In genomic region chr3:62007036-62007435, GRCh38 we compare ENCODE assay signal across 1 cellular context.
TF ChIP-seq lines count a peak whose summit lies in the region.

No MANE protein-coding gene starts in this region.

TF ChIP-seq in IMR-90, 13 proteins besides CTCF, POLR2A, EP300 and RAD21 (continued from another document):
- TF ChIP-seq NFE2L2 (IDR thresholded peaks at IDR 0.05; ENCODE audit: low read depth, low read length): no peak
- no peak for TF ChIP-seq FOS (IDR thresholded peaks at IDR 0.05; ENCODE audit: low read depth, low read length)
- TF ChIP-seq MXI1 (IDR thresholded peaks at IDR 0.05; ENCODE audit: borderline replicate concordance, low read depth, low read length): no peak
- no peak for TF ChIP-seq MAZ (IDR thresholded peaks at IDR 0.05; ENCODE audit: borderline replicate concordance, low read depth, low read length)
- TF ChIP-seq ELK1 (IDR thresholded peaks at IDR 0.05; ENCODE audit: borderline replicate concordance, low read depth, low read length): no peak
- TF ChIP-seq SMC3 (IDR thresholded peaks at IDR 0.05; ENCODE audit: low read depth, low read length): no peak
- no peak for TF ChIP-seq CEBPB (IDR thresholded peaks at IDR 0.05; ENCODE audit: low read depth, low read length)
